In genomic region chr11:85664561-85665481, GRCh38 we compare ENCODE assay signal across 8 cellular contexts. TPM values are rescaled to one million over a fixed set of nuclear protein-coding genes. Genes with fewer than 3 reads are reported as not detected.
DNase-seq lines count a peak whose midpoint lies in the region; ATAC-seq and TF ChIP-seq lines count a peak whose summit lies in the region.

Gene CREBZF (minus strand): TSS chr11:85665129. CDS start chr11:85664875, 254 bp downstream.

- H3K4me1 ChIP-seq in right atrium auricular region (peaks cover 0 to 44% of the 10 kb centered on the region in 2 donors), uterus (peaks cover 0 to 7% of the 10 kb centered on the region in 2 donors)

- peak within 1 kb of the TSS; percentile 80 to 88 for H3K4me3 ChIP-seq in right atrium auricular region
- peak within 1 kb of the TSS; percentile 81 to 87 for H3K4me3 ChIP-seq in uterus

- H3K27me3 ChIP-seq in right atrium auricular region (no peaks in the 10 kb centered on the region), uterus (no peaks in the 10 kb centered on the region)

- peaks cover 8% of the 10 kb centered on the region for H3K36me3 ChIP-seq in right atrium auricular region
- no peaks in the 10 kb centered on the region for H3K36me3 ChIP-seq in uterus

- intact Hi-C loops in T-helper 2 cell treated with Interferon-gamma antibody and Interleukin-4, amounts not matched to agents 100 ng/mL and 5 ng/mL, for 36 hours (cut with micrococcal nuclease) = loop anchor here (1.0 to 2.0 kb wide), 13 partner anchors 18 to 637 kb away; partner anchors contain the start of genes HIKESHI, PICALM, TMEM126A and TMEM126B
- intact Hi-C loops in uterus (cut with DNase I; ENCODE audit: low total_unique reads) = no loop called here

- no peaks in the 10 kb centered on the region for H3K9me3 ChIP-seq in right atrium auricular region
- no peaks in the 10 kb centered on the region for H3K9me3 ChIP-seq in uterus

- H3K27ac ChIP-seq in right atrium auricular region = peak within 1 kb of the TSS; percentile 97 to 98
- H3K27ac ChIP-seq in uterus = peak within 1 kb of the TSS; percentile 95 to 98

- DNase-seq in NCI-H187 treated with DMSO at 0.1 percent for 48 hours (lab: John Stamatoyannopoulos, UW) (peak; percentile 82), anterior cingulate cortex (lab: John Stamatoyannopoulos, UW) (peak; percentile 57 to 95 (median 89)), right atrium auricular region (ENCODE audit: low spot score) (peak; percentile 96), pulmonary artery endothelial cell (ENCODE audit: low read depth, low spot score) (peak; percentile 77), uterus (peak; percentile 94 to 96)

- TF ChIP-seq CTCF in right atrium auricular region (IDR thresholded peaks at IDR 0.05) = no peak
- peak in 1 of 4 experiments; percentile 44 for TF ChIP-seq CTCF in uterus (IDR thresholded peaks at IDR 0.05)

- ATAC-seq in GM18499 (IDR thresholded peaks at IDR 0.05; ENCODE audit: insufficient read depth, unreplicated experiment) = peak; percentile 82
- peak; percentile 90 for ATAC-seq in HG02943 (IDR thresholded peaks at IDR 0.05; ENCODE audit: low read depth, unreplicated experiment)

- peak; percentile 92 to 99 for TF ChIP-seq POLR2A in uterus (IDR thresholded peaks at IDR 0.05)

RNA-seq across cellular contexts. Expression of gene CREBZF, which starts in this region (rescaled TPM):
- 53.5 and 55.9 TPM in 2 replicates for total RNA-seq in T-helper 2 cell treated with Interferon-gamma antibody and Interleukin-4, amounts not matched to agents 100 ng/mL and 5 ng/mL, for 36 hours
- 10 to 100 TPM; 11.6 to 13.6 TPM for total RNA-seq in right atrium auricular region
- 27.5 and 40.4 TPM in 2 replicates for total RNA-seq in pulmonary artery endothelial cell
- 100 to 1,000 TPM in 2 of 4 donors, 10 to 100 TPM in 2; 77.7 to 133 (median 99.9) TPM for total RNA-seq in uterus

Comparison
In these comparisons a context has a peak if more than half of its experiments do, and no peak if none do; other contexts are left out.
1. Peak in every context shown above with its lines: DNase-seq, ATAC-seq, H3K4me3 ChIP-seq and H3K27ac ChIP-seq.